27 cellular contexts compared by ENCODE assay signal in genomic region chr10:70070834-70071233, GRCh38.
"Had no signal": no experiment of that assay in that cellular context is flagged by ENCODE, and none has a peak within 500 bp of the region (broad histone marks: within the 10 kb centered on the region; RNA-seq: fewer than 3 reads in every experiment).

No MANE protein-coding gene starts in this region.

- H3K9me3 Mint-ChIP-seq: immature natural killer cell; naive thymus-derived CD8-positive, alpha-beta T cell; nephron; stimulated activated effector memory CD8-positive, alpha-beta T cell treated with anti-CD3 and anti-CD28 coated beads, Interleukin-12 subunit alpha, Interleukin-12 subunit beta, amount 100 ng/mL, for 72 hours; stimulated activated naive CD8-positive, alpha-beta T cell treated with anti-CD3 and anti-CD28 coated beads, Interleukin-15, Interleukin-2, amounts not matched to agents 100 ng/mL and 50 ng/mL, for 24 hours; type B pancreatic cell had no signal

- FAIRE-seq: islet of Langerhans, kidney, pancreas, small intestine had no signal

- H3K4me1 ChIP-seq: left lung, lower lobe of right lung, pancreas, prostate gland, sigmoid colon, spleen, tibial nerve, vagina had no signal

- H3K4me1 Mint-ChIP-seq: immature natural killer cell; nephron; stimulated activated effector memory CD8-positive, alpha-beta T cell treated with anti-CD3 and anti-CD28 coated beads, Interleukin-12 subunit alpha, Interleukin-12 subunit beta, amount 100 ng/mL, for 72 hours had no signal

- H3K27me3 ChIP-seq: left lung, pancreas, sigmoid colon, tibial nerve, vagina had no signal

- H3K4me3 ChIP-seq: left lung, lower lobe of right lung, pancreas, prostate gland, sigmoid colon, spleen, tibial nerve, vagina had no signal

- H3K27ac Mint-ChIP-seq: immature natural killer cell; naive thymus-derived CD8-positive, alpha-beta T cell; nephron; stimulated activated effector memory CD8-positive, alpha-beta T cell treated with anti-CD3 and anti-CD28 coated beads, Interleukin-12 subunit alpha, Interleukin-12 subunit beta, amount 100 ng/mL, for 72 hours; stimulated activated naive CD8-positive, alpha-beta T cell treated with anti-CD3 and anti-CD28 coated beads, Interleukin-15, Interleukin-2, amounts not matched to agents 100 ng/mL and 50 ng/mL, for 24 hours; type B pancreatic cell had no signal

- H3K9me3 ChIP-seq: left lung, lower lobe of right lung, pancreas, prostate gland, sigmoid colon, spleen, tibial nerve, vagina had no signal

- H3K4me3 Mint-ChIP-seq: immature natural killer cell; naive thymus-derived CD8-positive, alpha-beta T cell; nephron; stimulated activated effector memory CD8-positive, alpha-beta T cell treated with anti-CD3 and anti-CD28 coated beads, Interleukin-12 subunit alpha, Interleukin-12 subunit beta, amount 100 ng/mL, for 72 hours; stimulated activated naive CD8-positive, alpha-beta T cell treated with anti-CD3 and anti-CD28 coated beads, Interleukin-15, Interleukin-2, amounts not matched to agents 100 ng/mL and 50 ng/mL, for 24 hours; type B pancreatic cell had no signal

- H3K27ac ChIP-seq: left lung, lower lobe of right lung, pancreas, prostate gland, sigmoid colon, spleen, tibial nerve, vagina had no signal

- H3K36me3 Mint-ChIP-seq: immature natural killer cell; naive thymus-derived CD8-positive, alpha-beta T cell; stimulated activated effector memory CD8-positive, alpha-beta T cell treated with anti-CD3 and anti-CD28 coated beads, Interleukin-12 subunit alpha, Interleukin-12 subunit beta, amount 100 ng/mL, for 72 hours had no signal

- H3K27me3 Mint-ChIP-seq: naive thymus-derived CD8-positive, alpha-beta T cell; type B pancreatic cell had no signal

- H3K36me3 ChIP-seq: left lung, lower lobe of right lung, pancreas, prostate gland, spleen, tibial nerve, vagina had no signal

- ATAC-seq: left colon; left lung; lower lobe of right lung; naive thymus-derived CD8-positive, alpha-beta T cell; pancreas; right cardiac atrium; stimulated activated effector memory CD8-positive, alpha-beta T cell treated with anti-CD3 and anti-CD28 coated beads, Interleukin-12 subunit alpha, Interleukin-12 subunit beta, amount 100 ng/mL, for 72 hours had no signal

- DNase-seq: hypothalamus; immature natural killer cell; kidney; left colon; left lung; lower lobe of right lung; mammary epithelial cell; mesenchymal stem cell; naive thymus-derived CD8-positive, alpha-beta T cell; nucleus accumbens; pancreas; posterior cingulate gyrus; retina; right cardiac atrium; sigmoid colon; small intestine; spleen; stimulated activated CD4-positive, alpha-beta T cell treated with anti-CD3 and anti-CD28 coated beads, Interleukin-4, amount 100 ng/mL, for 24 hours; stimulated activated naive CD4-positive, alpha-beta T cell had no signal
